8 cellular contexts compared by ENCODE assay signal in the genomic region with DNA sequence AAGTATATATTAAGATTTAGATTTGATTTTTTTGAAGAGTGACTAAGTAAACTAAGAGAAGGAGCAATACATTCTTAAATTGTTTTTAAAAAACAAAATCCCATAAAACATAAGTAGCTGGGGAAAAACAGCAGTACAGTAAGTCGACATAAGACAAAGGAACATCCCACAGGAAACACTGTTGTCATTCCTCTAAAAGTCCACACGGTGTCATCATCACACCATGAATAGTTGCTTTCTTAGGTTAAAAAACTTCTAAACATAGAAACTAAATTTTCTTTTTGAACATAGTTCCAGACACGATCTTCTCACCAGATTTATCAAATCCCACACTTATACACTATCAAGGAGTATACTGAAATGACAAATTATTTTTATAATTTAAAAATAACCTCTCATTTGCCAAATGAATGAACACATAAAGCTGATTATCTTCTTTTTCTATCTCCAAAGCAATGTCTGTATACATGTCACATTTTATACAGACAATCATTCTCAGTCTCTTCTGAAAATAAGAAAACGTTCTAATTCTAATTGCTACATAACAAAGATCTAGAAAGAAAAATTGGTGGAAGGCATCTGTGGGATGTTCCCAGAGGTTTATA. TPM values are rescaled to one million over a fixed set of nuclear protein-coding genes. Genes with fewer than 3 reads are reported as not detected.
DNase-seq lines count a peak whose midpoint lies in the region; ATAC-seq and TF ChIP-seq lines count a peak whose summit lies in the region.

No MANE protein-coding gene starts in this region.

- no peak for TF ChIP-seq POLR2A in tibial nerve (IDR thresholded peaks at IDR 0.05)

- H3K4me3 ChIP-seq in cardiac fibroblast (replicated peaks in 1 of 2; ENCODE audit: low read depth in 2 of 2, low read length in 2 of 2) (no peak overlapping the region), tibial nerve (no peak overlapping the region)

- ATAC-seq in GM21619 (IDR thresholded peaks at IDR 0.05; ENCODE audit: unreplicated experiment): peak; percentile 72

- TF ChIP-seq EP300 in Ishikawa (IDR thresholded peaks at IDR 0.05; ENCODE audit: borderline replicate concordance): no peak
- no peak for TF ChIP-seq EP300 in tibial nerve (IDR thresholded peaks at IDR 0.05)

- peaks cover 0 to 12% (median 0%) of the 10 kb centered on the region in 3 donors for H3K36me3 ChIP-seq in tibial nerve

- H3K27me3 ChIP-seq in tibial nerve: no peaks in the 10 kb centered on the region

- peaks cover 0 to 21% (median 5%) of the 10 kb centered on the region in 4 donors for H3K4me1 ChIP-seq in tibial nerve

- peaks cover 22% of the 10 kb centered on the region for H3K9me3 Mint-ChIP-seq in activated T-helper 1 cell treated with anti-CD3 and anti-CD28 coated beads, Interleukin-12 subunit alpha, Interleukin-12 subunit beta, Interleukin-2, Interleukin-4 antibody, amounts not matched to agents 30 ng/mL and 10 ng/mL and 1 ng/mL, durations not matched to agents 14 hours and 24 hours and 36 hours

- no peak overlapping the region for H3K4me3 Mint-ChIP-seq in activated T-helper 1 cell treated with anti-CD3 and anti-CD28 coated beads, Interleukin-12 subunit alpha, Interleukin-12 subunit beta, Interleukin-2, Interleukin-4 antibody, amounts not matched to agents 30 ng/mL and 10 ng/mL and 1 ng/mL, durations not matched to agents 14 hours and 24 hours and 36 hours

- H3K27ac ChIP-seq in tibial nerve: no peak overlapping the region

- H3K4me1 Mint-ChIP-seq in activated T-helper 1 cell treated with anti-CD3 and anti-CD28 coated beads, Interleukin-12 subunit alpha, Interleukin-12 subunit beta, Interleukin-2, Interleukin-4 antibody, amounts not matched to agents 30 ng/mL and 10 ng/mL and 1 ng/mL, durations not matched to agents 14 hours and 24 hours and 36 hours (ENCODE audit: low read depth): peaks cover 22% of the 10 kb centered on the region

- H3K27me3 Mint-ChIP-seq in activated T-helper 1 cell treated with anti-CD3 and anti-CD28 coated beads, Interleukin-12 subunit alpha, Interleukin-12 subunit beta, Interleukin-2, Interleukin-4 antibody, amounts not matched to agents 30 ng/mL and 10 ng/mL and 1 ng/mL, durations not matched to agents 14 hours and 24 hours and 36 hours (ENCODE audit: insufficient read depth): no peaks in the 10 kb centered on the region

- 2% methylated on average over 4 of the region's 4 CpGs for WGBS in tibial nerve, 2 donors

- H3K9me3 ChIP-seq in tibial nerve: no peaks in the 10 kb centered on the region

- no peak overlapping the region for H3K27ac Mint-ChIP-seq in activated T-helper 1 cell treated with anti-CD3 and anti-CD28 coated beads, Interleukin-12 subunit alpha, Interleukin-12 subunit beta, Interleukin-2, Interleukin-4 antibody, amounts not matched to agents 30 ng/mL and 10 ng/mL and 1 ng/mL, durations not matched to agents 14 hours and 24 hours and 36 hours

- peaks cover 25% of the 10 kb centered on the region for H3K36me3 Mint-ChIP-seq in activated T-helper 1 cell treated with anti-CD3 and anti-CD28 coated beads, Interleukin-12 subunit alpha, Interleukin-12 subunit beta, Interleukin-2, Interleukin-4 antibody, amounts not matched to agents 30 ng/mL and 10 ng/mL and 1 ng/mL, durations not matched to agents 14 hours and 24 hours and 36 hours (ENCODE audit: low read depth)

- intact Hi-C loops in activated T-helper 1 cell treated with anti-CD3 and anti-CD28 coated beads, Interleukin-12 subunit alpha, Interleukin-12 subunit beta, Interleukin-2, Interleukin-4 antibody, amounts not matched to agents 30 ng/mL and 10 ng/mL and 1 ng/mL, durations not matched to agents 14 hours and 24 hours and 36 hours (cut with micrococcal nuclease): loop anchor here (1.0 to 5.0 kb wide), 10 partner anchors 38 to 947 kb away; partner anchors contain the start of genes HS2ST1, LMO4, SELENOF and SH3GLB1

- DNase-seq in EH (ENCODE audit: low read depth) (peak; percentile 73), NOMO-1 (lab: John Stamatoyannopoulos, UW; ENCODE audit: unreplicated experiment in 2 of 2) (peak; percentile 5 to 55), cardiac fibroblast (ENCODE audit: low read depth in 2 of 2) (peak; percentile 89 to 92), kidney tubule cell (ENCODE audit: low spot score) (peak; percentile 72), tibial nerve (ENCODE audit: low spot score in 2 of 2) (no peak)
- DNase-seq in activated T-helper 1 cell treated with anti-CD3 and anti-CD28 coated beads, Interleukin-12 subunit alpha, Interleukin-12 subunit beta, Interleukin-2, Interleukin-4 antibody, amounts not matched to agents 30 ng/mL and 10 ng/mL and 1 ng/mL, durations not matched to agents 14 hours and 24 hours and 36 hours (ENCODE audit: low spot score): no peak

- TF ChIP-seq RAD21 in Ishikawa (IDR thresholded peaks at IDR 0.05; ENCODE audit: low read depth): peak; percentile 75

- peak; percentile 64 for TF ChIP-seq CTCF in cardiac fibroblast (IDR thresholded peaks at IDR 0.05; ENCODE audit: low read depth, low read length)
- TF ChIP-seq CTCF in tibial nerve (IDR thresholded peaks at IDR 0.05): peak; percentile 73 to 79 (median 76)

TF ChIP-seq in Ishikawa, 13 proteins besides CTCF, POLR2A, EP300 and RAD21:
- TF ChIP-seq YY1 (IDR thresholded peaks at IDR 0.05; ENCODE audit: low read depth) (no peak), TEAD4 (IDR thresholded peaks at IDR 0.05) (no peak), CREB1 (IDR thresholded peaks at IDR 0.05; ENCODE audit: low read depth) (no peak), NFIC (IDR thresholded peaks at IDR 0.05) (no peak), TAF1 (IDR thresholded peaks at IDR 0.05; ENCODE audit: low read depth) (no peak), REST (IDR thresholded peaks at IDR 0.05; ENCODE audit: low read depth) (no peak), EGR1 (IDR thresholded peaks at IDR 0.05) (no peak), CEBPB (IDR thresholded peaks at IDR 0.05) (no peak), FOXM1 (IDR thresholded peaks at IDR 0.05; ENCODE audit: borderline replicate concordance, low read depth) (no peak), TCF12 (IDR thresholded peaks at IDR 0.05; ENCODE audit: low read depth) (no peak), ZBTB7A (IDR thresholded peaks at IDR 0.05; ENCODE audit: low read depth) (no peak)
- TF ChIP-seq, protein P1, sequence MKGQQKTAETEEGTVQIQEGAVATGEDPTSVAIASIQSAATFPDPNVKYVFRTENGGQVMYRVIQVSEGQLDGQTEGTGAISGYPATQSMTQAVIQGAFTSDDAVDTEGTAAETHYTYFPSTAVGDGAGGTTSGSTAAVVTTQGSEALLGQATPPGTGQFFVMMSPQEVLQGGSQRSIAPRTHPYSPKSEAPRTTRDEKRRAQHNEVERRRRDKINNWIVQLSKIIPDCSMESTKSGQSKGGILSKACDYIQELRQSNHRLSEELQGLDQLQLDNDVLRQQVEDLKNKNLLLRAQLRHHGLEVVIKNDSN (IDR thresholded peaks at IDR 0.05): no peak
- TF ChIP-seq, protein P2, sequence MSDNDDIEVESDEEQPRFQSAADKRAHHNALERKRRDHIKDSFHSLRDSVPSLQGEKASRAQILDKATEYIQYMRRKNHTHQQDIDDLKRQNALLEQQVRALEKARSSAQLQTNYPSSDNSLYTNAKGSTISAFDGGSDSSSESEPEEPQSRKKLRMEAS (IDR thresholded peaks at IDR 0.05): no peak

RNA-seq across cellular contexts. Expression of gene ODF2L, which starts 15.8 kb away (rescaled TPM):
- 10 to 100 TPM; 30.2 to 65.1 (median 45.8) TPM for total RNA-seq in tibial nerve
- 21.0 and 22.4 TPM in 2 replicates for total RNA-seq in activated T-helper 1 cell treated with anti-CD3 and anti-CD28 coated beads, Interleukin-12 subunit alpha, Interleukin-12 subunit beta, Interleukin-2, Interleukin-4 antibody, amounts not matched to agents 30 ng/mL and 10 ng/mL and 1 ng/mL, durations not matched to agents 14 hours and 24 hours and 36 hours

RNA-seq across cellular contexts. Expression of gene CLCA2, which starts 43.6 kb away (rescaled TPM):
- not detected for total RNA-seq in tibial nerve
- not detected in 2 replicates for total RNA-seq in activated T-helper 1 cell treated with anti-CD3 and anti-CD28 coated beads, Interleukin-12 subunit alpha, Interleukin-12 subunit beta, Interleukin-2, Interleukin-4 antibody, amounts not matched to agents 30 ng/mL and 10 ng/mL and 1 ng/mL, durations not matched to agents 14 hours and 24 hours and 36 hours

Comparison
In these comparisons a context has a peak if more than half of its experiments do, and no peak if none do; other contexts are left out.
1. DNase-seq: peak in EH (single experiment), NOMO-1 (2 of 2), cardiac fibroblast (2 of 2) and kidney tubule cell (single experiment); none in tibial nerve (0 of 2) and activated T-helper 1 cell treated with anti-CD3 and anti-CD28 coated beads, Interleukin-12 subunit alpha, Interleukin-12 subunit beta, Interleukin-2, Interleukin-4 antibody, amounts not matched to agents 30 ng/mL and 10 ng/mL and 1 ng/mL, durations not matched to agents 14 hours and 24 hours and 36 hours (single experiment).